In genomic region chr3:49411968-49412631, GRCh38 we compare ENCODE assay signal across 1 cellular context.
TF ChIP-seq lines count a peak whose summit lies in the region.

RHOA (minus strand) TSS chr3:49411976; CDS start chr3:49375589, 36,387 bp downstream.
TCTA (plus strand) TSS chr3:49412423; CDS start chr3:49412427, 4 bp downstream.

TF ChIP-seq in HepG2, 621 proteins besides CTCF, POLR2A, EP300 and RAD21 (continued from another document and continues in another):
- TF ChIP-seq IRF9 (CRISPR knock-in tag; IDR thresholded peaks at IDR 0.05; ENCODE audit: borderline replicate concordance) = no peak
- TF ChIP-seq ELF1 (CRISPR knock-in tag; IDR thresholded peaks at IDR 0.05) = peak; percentile 88
- 0 out of 2 replicates have a peak, but pooled peaks have one; percentile 32 for TF ChIP-seq XBP1 (CRISPR knock-in tag; IDR thresholded peaks at IDR 0.05)
- TF ChIP-seq CSRNP1 (CRISPR knock-in tag; IDR thresholded peaks at IDR 0.05) = peak; percentile 92
- peak; percentile 85 for TF ChIP-seq PHF20 (CRISPR knock-in tag; IDR thresholded peaks at IDR 0.05)
- no peak for TF ChIP-seq ZBTB1 (CRISPR knock-in tag; IDR thresholded peaks at IDR 0.05; ENCODE audit: borderline replicate concordance)
- TF ChIP-seq ZNF580 (CRISPR knock-in tag; IDR thresholded peaks at IDR 0.05; ENCODE audit: borderline replicate concordance, low read depth) = peak; percentile 85
- TF ChIP-seq ZNF609 (CRISPR knock-in tag; IDR thresholded peaks at IDR 0.05; ENCODE audit: borderline replicate concordance) = no peak
- TF ChIP-seq BHLHE40 (IDR thresholded peaks at IDR 0.05; ENCODE audit: low read length) = no peak
- TF ChIP-seq JARID2 (CRISPR knock-in tag; IDR thresholded peaks at IDR 0.05; ENCODE audit: insufficient replicate concordance) = peak; percentile 59
- TF ChIP-seq ZNF350 (CRISPR knock-in tag; IDR thresholded peaks at IDR 0.05; ENCODE audit: borderline replicate concordance, low read depth) = peak; percentile 83
- peak; percentile 94 for TF ChIP-seq KAT8 (CRISPR knock-in tag; IDR thresholded peaks at IDR 0.05)
- TF ChIP-seq ZNF446 (CRISPR knock-in tag; IDR thresholded peaks at IDR 0.05) = no peak
- TF ChIP-seq TRAFD1 (CRISPR knock-in tag; IDR thresholded peaks at IDR 0.05; ENCODE audit: borderline replicate concordance) = no peak
- TF ChIP-seq STAT6 (CRISPR knock-in tag; IDR thresholded peaks at IDR 0.05; ENCODE audit: borderline replicate concordance) = no peak
- TF ChIP-seq EZH2 (conservative IDR thresholded peaks at IDR 0.05; ENCODE audit: low read depth, low read length) = no peak
- TF ChIP-seq YEATS2 (CRISPR knock-in tag; IDR thresholded peaks at IDR 0.05; ENCODE audit: borderline replicate concordance) = peak; percentile 80; the same call in 1 of the 2 replicates
- TF ChIP-seq MIER3 (CRISPR knock-in tag; IDR thresholded peaks at IDR 0.05; ENCODE audit: borderline replicate concordance) = peak; percentile 90; the same call in 1 of the 2 replicates
- TF ChIP-seq ZNF274 (CRISPR knock-in tag; IDR thresholded peaks at IDR 0.05) = peak; percentile 56
- TF ChIP-seq GFI1 (CRISPR knock-in tag; IDR thresholded peaks at IDR 0.05; ENCODE audit: borderline replicate concordance) = 0 out of 2 replicates have a peak, but pooled peaks have one; percentile 38
- TF ChIP-seq RFX5 (IDR thresholded peaks at IDR 0.05; ENCODE audit: low read depth, low read length) = no peak
- TF ChIP-seq ZNF432 (CRISPR knock-in tag; IDR thresholded peaks at IDR 0.05; ENCODE audit: borderline replicate concordance) = no peak
- TF ChIP-seq ZNF333 (CRISPR knock-in tag; IDR thresholded peaks at IDR 0.05; ENCODE audit: borderline replicate concordance) = no peak
- TF ChIP-seq FLYWCH1 (CRISPR knock-in tag; IDR thresholded peaks at IDR 0.05) = no peak
- no peak; the same call in none of the 2 replicates for TF ChIP-seq ZNF639 (CRISPR knock-in tag; conservative IDR thresholded peaks at IDR 0.05)
- TF ChIP-seq NPAS2 (CRISPR knock-in tag; IDR thresholded peaks at IDR 0.05; ENCODE audit: borderline replicate concordance) = no peak
- no peak for TF ChIP-seq ZNF326 (CRISPR knock-in tag; IDR thresholded peaks at IDR 0.05; ENCODE audit: borderline replicate concordance)
- TF ChIP-seq ZNF800 (CRISPR knock-in tag; IDR thresholded peaks at IDR 0.05) = no peak
- peak; percentile 81; the same call in 1 of the 2 replicates for TF ChIP-seq ZKSCAN8 (CRISPR knock-in tag; IDR thresholded peaks at IDR 0.05; ENCODE audit: borderline replicate concordance)
- peak; percentile 29; the same call in 1 of the 2 replicates for TF ChIP-seq ZNF441 (CRISPR knock-in tag; IDR thresholded peaks at IDR 0.05; ENCODE audit: borderline replicate concordance)
- no peak for TF ChIP-seq ZNF83 (CRISPR knock-in tag; IDR thresholded peaks at IDR 0.05; ENCODE audit: borderline replicate concordance)
- no peak for TF ChIP-seq MLXIP (CRISPR knock-in tag; IDR thresholded peaks at IDR 0.05; ENCODE audit: borderline replicate concordance)
- TF ChIP-seq NFIB (CRISPR knock-in tag; IDR thresholded peaks at IDR 0.05; ENCODE audit: borderline replicate concordance) = no peak
- TF ChIP-seq TOE1 (CRISPR knock-in tag; IDR thresholded peaks at IDR 0.05) = no peak
- peak; percentile 23; the same call in 1 of the 2 replicates for TF ChIP-seq UBTF (CRISPR knock-in tag; IDR thresholded peaks at IDR 0.05)
- TF ChIP-seq ZMAT3 (CRISPR knock-in tag; conservative IDR thresholded peaks at IDR 0.05) = no peak
- peak; percentile 77; the same call in 1 of the 2 replicates for TF ChIP-seq ZNF317 (CRISPR knock-in tag; IDR thresholded peaks at IDR 0.05)
